8 cellular contexts compared by ENCODE assay signal in genomic region chr6:158653577-158654354, GRCh38. TPM values are rescaled to one million over a fixed set of nuclear protein-coding genes. Genes with fewer than 3 reads are reported as not detected.
DNase-seq lines count a peak whose midpoint lies in the region; ATAC-seq and TF ChIP-seq lines count a peak whose summit lies in the region.

No MANE protein-coding gene starts in this region.

- CTCF ChIA-PET in HEK293T (lab: Yijun Ruan, JAX) = no interaction called here

- H3K9ac ChIP-seq in KMS-11 = no peak overlapping the region

- peak overlapping the region; percentile 42 for H3K27ac ChIP-seq in KMS-11
- H3K27ac ChIP-seq in hepatocyte = peak overlapping the region; percentile 61

- no peaks in the 10 kb centered on the region for H4K20me1 ChIP-seq in KMS-11 (ENCODE audit: insufficient read depth)
- no peaks in the 10 kb centered on the region for H4K20me1 ChIP-seq in hepatocyte (ENCODE audit: insufficient read depth, poor library complexity, severe bottlenecking)

- H3K4me1 ChIP-seq in KMS-11 (ENCODE audit: low read depth, poor library complexity, severe bottlenecking) = peaks cover 17% of the 10 kb centered on the region
- H3K4me1 ChIP-seq in hepatocyte (ENCODE audit: insufficient read depth) = peaks cover 4% of the 10 kb centered on the region

- DNase-seq in activated T-cell treated with anti-CD3 and anti-CD28 coated beads, Interleukin-2, amount 50 U/mL, for 48 hours = peak; percentile 89
- DNase-seq in hepatocyte (ENCODE audit: low spot score) (no peak), HEK293T (ENCODE audit: extremely low spot score) (no peak), OCI-M1 (lab: John Stamatoyannopoulos, UW) (no peak), iPS-NIHi7 (ENCODE audit: extremely low spot score) (no peak)
- peak; percentile 53 to 75 (median 74) for DNase-seq in stimulated activated CD4-positive, alpha-beta T cell treated with anti-CD3 and anti-CD28 coated beads, TNF-alpha, amount 100 ng/mL, for 1 hour (ENCODE audit: low read depth in 3 of 3, low spot score in 1 of 3)

- H3K27me3 ChIP-seq in KMS-11 (ENCODE audit: insufficient read depth, low read depth) (0 out of 2 replicates have a peak, but pooled peaks cover 3% of the 10 kb centered on the region), hepatocyte (no peaks in the 10 kb centered on the region)

- POLR2A ChIA-PET in HEK293T (lab: Yijun Ruan, JAX) = interaction anchor here (3.0 kb wide), 1 partner anchor 9 kb away, joined by 11 read pairs; the partner anchor contains the start of gene DYNLT1

- H2AFZ ChIP-seq in KMS-11 (ENCODE audit: low read depth) (peak overlapping the region; percentile 14; the same call in 1 of the 2 replicates), hepatocyte (no peak overlapping the region)

- 75% methylated on average over 15 of the region's 15 CpGs for WGBS in hepatocyte (ENCODE audit: low lambda C conversion rate, missing lambda C conversion rate)

- TF ChIP-seq CTCF in KMS-11 (conservative IDR thresholded peaks at IDR 0.05; ENCODE audit: low read depth, low read length) = no peak
- TF ChIP-seq CTCF in hepatocyte (IDR thresholded peaks at IDR 0.05; ENCODE audit: poor library complexity) = no peak

- H3K9me2 ChIP-seq in hepatocyte (replicated peaks; ENCODE audit: insufficient read depth) = no peaks in the 10 kb centered on the region

- peak; percentile 49 for ATAC-seq in GM19468 (IDR thresholded peaks at IDR 0.05; ENCODE audit: extremely low read depth, unreplicated experiment)

- H3K4me3 ChIP-seq in KMS-11 (IDR thresholded peaks at IDR 0.05; ENCODE audit: insufficient read depth, low read depth, low read length) (no peak overlapping the region), hepatocyte (no peak overlapping the region)

- H3K79me2 ChIP-seq in KMS-11 (ENCODE audit: insufficient read depth, low read depth) = no peaks in the 10 kb centered on the region
- H3K79me2 ChIP-seq in hepatocyte = no peaks in the 10 kb centered on the region

- H3K4me2 ChIP-seq in KMS-11 (peak overlapping the region; percentile 80), hepatocyte (no peak overlapping the region)

- H3K9me3 ChIP-seq in hepatocyte (ENCODE audit: low read depth) = no peaks in the 10 kb centered on the region

- H3K36me3 ChIP-seq in KMS-11 (ENCODE audit: insufficient read depth) = no peaks in the 10 kb centered on the region
- no peaks in the 10 kb centered on the region for H3K36me3 ChIP-seq in hepatocyte (replicated peaks; ENCODE audit: insufficient read depth, low read depth)

TF ChIP-seq in HEK293T, 16 proteins besides CTCF, POLR2A, EP300 and RAD21:
- no peak for TF ChIP-seq FOXK2 (IDR thresholded peaks at IDR 0.05)
- TF ChIP-seq ZNF384 (IDR thresholded peaks at IDR 0.05) = no peak
- no peak for TF ChIP-seq SUZ12 (IDR thresholded peaks at IDR 0.05)
- no peak for TF ChIP-seq NFRKB (IDR thresholded peaks at IDR 0.05)
- no peak for TF ChIP-seq BHLHE40 (IDR thresholded peaks at IDR 0.05; ENCODE audit: borderline replicate concordance)
- TF ChIP-seq TARDBP (IDR thresholded peaks at IDR 0.05) = no peak
- no peak for TF ChIP-seq ARNT (IDR thresholded peaks at IDR 0.05)
- TF ChIP-seq FOXA1 (IDR thresholded peaks at IDR 0.05) = no peak
- TF ChIP-seq CTBP1 (IDR thresholded peaks at IDR 0.05; ENCODE audit: borderline replicate concordance) = no peak
- no peak for TF ChIP-seq LEF1 (IDR thresholded peaks at IDR 0.05; ENCODE audit: borderline replicate concordance)
- TF ChIP-seq HDGF (IDR thresholded peaks at IDR 0.05; ENCODE audit: borderline replicate concordance) = no peak
- TF ChIP-seq FOXM1 (IDR thresholded peaks at IDR 0.05; ENCODE audit: borderline replicate concordance) = no peak
- TF ChIP-seq, protein P1, sequence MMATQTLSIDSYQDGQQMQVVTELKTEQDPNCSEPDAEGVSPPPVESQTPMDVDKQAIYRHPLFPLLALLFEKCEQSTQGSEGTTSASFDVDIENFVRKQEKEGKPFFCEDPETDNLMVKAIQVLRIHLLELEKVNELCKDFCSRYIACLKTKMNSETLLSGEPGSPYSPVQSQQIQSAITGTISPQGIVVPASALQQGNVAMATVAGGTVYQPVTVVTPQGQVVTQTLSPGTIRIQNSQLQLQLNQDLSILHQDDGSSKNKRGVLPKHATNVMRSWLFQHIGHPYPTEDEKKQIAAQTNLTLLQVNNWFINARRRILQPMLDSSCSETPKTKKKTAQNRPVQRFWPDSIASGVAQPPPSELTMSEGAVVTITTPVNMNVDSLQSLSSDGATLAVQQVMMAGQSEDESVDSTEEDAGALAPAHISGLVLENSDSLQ (IDR thresholded peaks at IDR 0.05) = no peak
- no peak for TF ChIP-seq SP1 (IDR thresholded peaks at IDR 0.05)
- TF ChIP-seq ELF4 (IDR thresholded peaks at IDR 0.05) = no peak

RNA-seq across cellular contexts. Expression of gene SYTL3, which starts 3.9 kb away (rescaled TPM):
- 1.4 and 1.7 TPM in 2 replicates for total RNA-seq in hepatocyte
- polyA plus RNA-seq in hepatocyte = 1.5 and 3.1 TPM in 2 replicates

RNA-seq across cellular contexts. Expression of gene DYNLT1, which starts 9.2 kb away (rescaled TPM):
- 81.4 and 82.6 TPM in 2 replicates for total RNA-seq in hepatocyte
- polyA plus RNA-seq in hepatocyte = 180 and 219 TPM in 2 replicates

Comparison
In these comparisons a context has a peak if more than half of its experiments do, and no peak if none do; other contexts are left out.
1. DNase-seq: peak in activated T-cell treated with anti-CD3 and anti-CD28 coated beads, Interleukin-2, amount 50 U/mL, for 48 hours (2 of 2) and stimulated activated CD4-positive, alpha-beta T cell treated with anti-CD3 and anti-CD28 coated beads, TNF-alpha, amount 100 ng/mL, for 1 hour (3 of 3); none in hepatocyte (single experiment), HEK293T (single experiment), OCI-M1 (single experiment) and iPS-NIHi7 (single experiment).